Comparison of ENCODE assay signal across 1 cellular context in the genomic region with DNA sequence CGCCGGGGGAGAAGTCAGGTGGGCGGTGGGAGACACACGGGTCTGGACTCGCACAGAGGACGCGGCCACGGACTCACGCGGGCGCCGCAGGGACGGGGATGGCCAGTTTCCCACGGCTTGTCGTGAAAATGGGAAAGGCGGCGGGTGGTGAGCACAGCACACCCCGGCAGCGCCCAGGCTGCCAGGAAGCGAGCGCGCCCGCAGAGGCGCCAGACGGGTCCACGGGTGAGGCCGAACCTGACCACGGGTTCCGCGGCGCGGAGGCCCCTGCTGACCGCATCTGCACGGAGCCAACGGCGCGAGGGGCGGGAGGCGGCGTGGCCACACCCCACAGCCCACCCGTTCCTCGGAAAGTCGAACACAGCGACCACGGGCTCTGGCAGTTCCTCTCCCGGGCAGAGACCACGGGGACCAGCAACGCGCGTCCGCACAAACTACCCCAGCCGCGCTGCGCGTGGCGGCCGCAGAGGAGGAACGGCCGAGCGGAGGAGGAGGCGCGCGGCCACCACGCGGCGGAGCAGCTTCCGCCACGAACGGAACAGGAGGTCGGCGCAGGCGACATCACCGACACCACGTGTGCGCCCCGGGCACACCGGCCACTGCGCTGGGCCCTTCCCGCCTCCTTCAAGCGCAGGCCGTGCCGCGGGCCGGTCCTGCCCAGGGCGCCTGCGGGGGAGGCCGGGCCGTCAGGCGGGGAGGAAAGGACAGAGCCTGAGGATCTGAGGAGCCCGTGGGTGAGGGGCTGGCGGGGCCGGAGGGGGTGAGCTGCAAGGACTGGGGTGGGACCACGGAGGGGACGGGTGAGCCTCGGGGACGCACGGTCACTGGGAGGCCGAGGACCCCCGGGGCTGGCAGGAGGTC.
A peak's percentile ranks its signal among the peaks of the same experiment; 100 is the strongest.
TF ChIP-seq lines count a peak whose summit lies in the region.

No MANE protein-coding gene starts in this region.

TF ChIP-seq in HepG2, 621 proteins besides CTCF, POLR2A, EP300 and RAD21:
- TF ChIP-seq AGO2 (optimal IDR thresholded peaks at IDR 0.05; ENCODE audit: low read depth, low read length) (peak; percentile 31), RBFOX2 (IDR thresholded peaks at IDR 0.05; ENCODE audit: low read depth, low read length) (0 out of 2 replicates have a peak, but pooled peaks have one; percentile 13)
- TF ChIP-seq, protein P1, sequence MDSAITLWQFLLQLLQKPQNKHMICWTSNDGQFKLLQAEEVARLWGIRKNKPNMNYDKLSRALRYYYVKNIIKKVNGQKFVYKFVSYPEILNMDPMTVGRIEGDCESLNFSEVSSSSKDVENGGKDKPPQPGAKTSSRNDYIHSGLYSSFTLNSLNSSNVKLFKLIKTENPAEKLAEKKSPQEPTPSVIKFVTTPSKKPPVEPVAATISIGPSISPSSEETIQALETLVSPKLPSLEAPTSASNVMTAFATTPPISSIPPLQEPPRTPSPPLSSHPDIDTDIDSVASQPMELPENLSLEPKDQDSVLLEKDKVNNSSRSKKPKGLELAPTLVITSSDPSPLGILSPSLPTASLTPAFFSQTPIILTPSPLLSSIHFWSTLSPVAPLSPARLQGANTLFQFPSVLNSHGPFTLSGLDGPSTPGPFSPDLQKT (CRISPR knock-in tag; IDR thresholded peaks at IDR 0.05; ENCODE audit: borderline replicate concordance) = no peak
